ENCODE assay signal across 13 cellular contexts in the genomic region with DNA sequence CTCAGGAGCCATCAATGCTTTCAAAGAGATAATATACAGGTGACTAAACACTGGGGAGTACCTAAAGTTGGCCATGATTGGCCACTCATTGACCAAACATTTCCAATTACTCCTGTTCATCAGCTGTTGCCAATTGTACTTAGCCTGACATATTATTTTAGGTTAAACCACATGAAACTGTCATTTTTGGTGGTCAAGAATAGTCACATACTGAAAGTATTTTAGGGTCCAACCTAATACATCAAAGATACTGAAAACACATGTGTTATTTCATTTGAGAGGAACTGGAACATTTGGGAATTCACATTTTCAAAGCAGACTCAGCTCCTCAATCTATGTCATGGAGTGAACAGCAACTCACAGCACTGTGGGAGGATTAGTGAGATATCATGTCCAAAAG.
A peak's percentile ranks its signal among the peaks of the same experiment; 100 is the strongest.
DNase-seq lines count a peak whose midpoint lies in the region; TF ChIP-seq lines count a peak whose summit lies in the region.
"Had no signal": no experiment of that assay in that cellular context is flagged by ENCODE, and none has a peak within 500 bp of the region (broad histone marks: within the 10 kb centered on the region; RNA-seq: fewer than 3 reads in every experiment).

No MANE protein-coding gene starts in this region.

- no peak overlapping the region for H3K4me3 Mint-ChIP-seq in CD14-positive monocyte
- H3K4me3 Mint-ChIP-seq: CD4-positive, alpha-beta memory T cell; H9 had no signal

- in situ Hi-C loops in GM13977 (cut with MboI; ENCODE audit: low pct_unique_long_range_greater_than_20kb, low sequenced_read_pairs, unreplicated experiment) = no loop called here

- DNase-seq in GM12865 (ENCODE audit: low read depth) (peak; percentile 40), GM13977 (ENCODE audit: low spot score) (peak; percentile 42), LHCN-M2 (ENCODE audit: low read depth) (peak; percentile 40), CD14-positive monocyte (ENCODE audit: low spot score) (no peak), Ammon's horn (ENCODE audit: low spot score) (no peak)
- DNase-seq in stimulated activated CD4-positive, alpha-beta T cell treated with anti-CD3 and anti-CD28 coated beads, Interleukin-2, amount 100 ng/mL, for 48 hours = no peak
- DNase-seq: CD4-positive, alpha-beta memory T cell; DMS153; DMS79; GF-D8; H9; IMR-90 had no signal

- H3K9me3 Mint-ChIP-seq in CD14-positive monocyte = no peaks in the 10 kb centered on the region
- H3K9me3 Mint-ChIP-seq: H9 had no signal

- no peaks in the 10 kb centered on the region for H3K36me3 Mint-ChIP-seq in CD14-positive monocyte
- H3K36me3 Mint-ChIP-seq: CD4-positive, alpha-beta memory T cell had no signal

- peaks cover 11 to 12% (median 11%) of the 10 kb centered on the region in 3 donors for H3K27me3 Mint-ChIP-seq in CD14-positive monocyte (ENCODE audit: low read depth in 3 of 3)

- no peak overlapping the region for H3K27ac Mint-ChIP-seq in CD14-positive monocyte
- H3K27ac Mint-ChIP-seq: CD4-positive, alpha-beta memory T cell; H9 had no signal

- intact Hi-C loops in CD14-positive monocyte (cut with micrococcal nuclease) = no loop called here

- H3K4me1 Mint-ChIP-seq in CD14-positive monocyte = no peaks in the 10 kb centered on the region
- H3K4me1 Mint-ChIP-seq: CD4-positive, alpha-beta memory T cell had no signal

- no peak overlapping the region for H3K4me3 ChIP-seq in GM12865 (ENCODE audit: low read depth, low read length)
- H3K4me3 ChIP-seq: K562 had no signal

- TF ChIP-seq CTCF in GM12865 (IDR thresholded peaks at IDR 0.05; ENCODE audit: insufficient read depth, low read depth, low read length, missing control alignments) (no peak), GM13977 (IDR thresholded peaks at IDR 0.05; ENCODE audit: extremely low read depth, insufficient read depth, missing control alignments) (no peak), CD14-positive monocyte (IDR thresholded peaks at IDR 0.05) (no peak)

Comparison
In these comparisons a context has a peak if more than half of its experiments do, and no peak if none do; other contexts are left out.
1. DNase-seq: peak in GM12865 (single experiment), GM13977 (single experiment) and LHCN-M2 (single experiment); none in stimulated activated CD4-positive, alpha-beta T cell treated with anti-CD3 and anti-CD28 coated beads, Interleukin-2, amount 100 ng/mL, for 48 hours (0 of 2), CD14-positive monocyte (single experiment) and Ammon's horn (single experiment).